19 cellular contexts compared by ENCODE assay signal in the genomic region with DNA sequence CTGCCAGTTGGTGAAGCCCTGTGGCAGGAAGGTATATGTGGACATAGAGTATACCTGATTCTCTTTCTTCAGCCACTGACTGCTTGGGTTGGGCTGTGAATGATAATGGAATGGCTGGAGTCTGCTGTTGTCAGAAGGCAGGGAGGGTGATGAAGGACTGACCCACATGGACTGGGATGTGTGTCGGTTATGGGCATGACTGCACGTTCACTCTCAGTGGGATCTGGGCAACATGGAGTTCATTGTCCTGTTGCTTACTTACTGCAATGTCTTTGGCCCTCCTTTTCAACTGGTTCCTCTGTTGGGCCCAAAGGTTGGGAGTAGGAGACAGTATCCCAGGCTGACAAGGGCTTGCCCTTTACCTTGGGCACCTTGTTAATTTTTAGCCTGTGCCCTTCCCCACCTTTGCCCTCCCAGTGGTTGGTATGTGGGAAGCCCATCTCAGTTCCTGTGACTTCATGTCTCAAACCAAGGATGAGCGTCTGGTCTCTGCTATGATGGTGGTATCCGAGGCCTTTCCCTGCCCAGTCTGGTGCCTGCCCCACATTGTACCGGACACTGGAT. TPM values are rescaled to one million over a fixed set of nuclear protein-coding genes. Genes with fewer than 3 reads are reported as not detected.
DNase-seq lines count a peak whose midpoint lies in the region; TF ChIP-seq lines count a peak whose summit lies in the region.
"Had no signal": no experiment of that assay in that cellular context is flagged by ENCODE, and none has a peak within 500 bp of the region (broad histone marks: within the 10 kb centered on the region; RNA-seq: fewer than 3 reads in every experiment).

No MANE protein-coding gene starts in this region.

- no peaks in the 10 kb centered on the region for H3K9me3 Mint-ChIP-seq in activated CD4-positive, alpha-beta T cell treated with anti-CD3 and anti-CD28 coated beads, Interleukin-2, amount 10 ng/mL, durations not matched to agents 24 days and 14 days
- H3K9me3 Mint-ChIP-seq in activated CD4-positive, alpha-beta memory T cell treated with anti-CD3 and anti-CD28 coated beads for 36 hours: no peaks in the 10 kb centered on the region
- H3K9me3 Mint-ChIP-seq in endothelial cell (ENCODE audit: unreplicated experiment): no peaks in the 10 kb centered on the region
- H3K9me3 Mint-ChIP-seq in osteocyte (ENCODE audit: unreplicated experiment): no peaks in the 10 kb centered on the region
- H3K9me3 Mint-ChIP-seq: type B pancreatic cell had no signal

- CTCF ChIA-PET in activated CD4-positive, alpha-beta memory T cell treated with anti-CD3 and anti-CD28 coated beads for 36 hours (lab: Charles Lee): no interaction called here

- DNase-seq in activated CD4-positive, alpha-beta T cell treated with anti-CD3 and anti-CD28 coated beads, Interleukin-2, amount 10 ng/mL, durations not matched to agents 24 days and 14 days: no peak
- DNase-seq in activated CD4-positive, alpha-beta T cell treated with anti-CD3 and anti-CD28 coated beads for 48 hours: no peak
- DNase-seq in activated CD4-positive, alpha-beta memory T cell treated with anti-CD3 and anti-CD28 coated beads for 36 hours: no peak
- DNase-seq in endothelial cell (ENCODE audit: low spot score) (no peak), osteocyte (ENCODE audit: extremely low spot score, unreplicated experiment) (no peak), testis (no peak), HCEC 1CT (no peak), inferior parietal cortex (ENCODE audit: extremely low spot score) (no peak)
- DNase-seq: amygdala, C1 segment of cervical spinal cord, hypothalamus, KBM-7, left colon, NCI-H1092, NCI-H2081 treated with DMSO at 0.1 percent for 48 hours, NCI-H510A treated with DMSO at 0.1 percent for 48 hours, ovary, small intestine had no signal

- no peak for TF ChIP-seq POLR2A in testis (IDR thresholded peaks at IDR 0.05)

- WGBS in testis, 2 donors: 81 to 92% methylated on average over 5 of the region's 5 CpGs

- H3K9me3 ChIP-seq in testis: no peaks in the 10 kb centered on the region
- H3K9me3 ChIP-seq: ovary had no signal

- intact Hi-C loops in activated CD4-positive, alpha-beta T cell treated with anti-CD3 and anti-CD28 coated beads, Interleukin-2, amount 10 ng/mL, durations not matched to agents 24 days and 14 days (cut with micrococcal nuclease): no loop called here
- intact Hi-C loops in activated CD4-positive, alpha-beta memory T cell treated with anti-CD3 and anti-CD28 coated beads for 36 hours (cut with micrococcal nuclease): no loop called here
- intact Hi-C loops in testis (cut with DNase I; ENCODE audit: low total_unique reads): loop anchor here (10.0 kb wide), 1 partner anchor 51 kb away; no protein-coding TSS in a partner anchor

- H3K4me1 ChIP-seq in testis: peaks cover 9% of the 10 kb centered on the region

- H3K27ac ChIP-seq in testis: no peak overlapping the region
- H3K27ac ChIP-seq: ovary had no signal

- TF ChIP-seq CTCF in endothelial cell (IDR thresholded peaks at IDR 0.05; ENCODE audit: unreplicated experiment) (no peak), osteocyte (IDR thresholded peaks at IDR 0.05) (no peak), testis (IDR thresholded peaks at IDR 0.05) (no peak)

- no peaks in the 10 kb centered on the region for H3K27me3 Mint-ChIP-seq in activated CD4-positive, alpha-beta T cell treated with anti-CD3 and anti-CD28 coated beads, Interleukin-2, amount 10 ng/mL, durations not matched to agents 24 days and 14 days
- H3K27me3 Mint-ChIP-seq in activated CD4-positive, alpha-beta memory T cell treated with anti-CD3 and anti-CD28 coated beads for 36 hours: no peaks in the 10 kb centered on the region
- peaks cover 9% of the 10 kb centered on the region for H3K27me3 Mint-ChIP-seq in endothelial cell (ENCODE audit: unreplicated experiment)
- H3K27me3 Mint-ChIP-seq in osteocyte (ENCODE audit: unreplicated experiment): no peaks in the 10 kb centered on the region
- H3K27me3 Mint-ChIP-seq: type B pancreatic cell had no signal

- H3K4me1 Mint-ChIP-seq in activated CD4-positive, alpha-beta T cell treated with anti-CD3 and anti-CD28 coated beads, Interleukin-2, amount 10 ng/mL, durations not matched to agents 24 days and 14 days: peaks cover 24% of the 10 kb centered on the region
- peaks cover 15% of the 10 kb centered on the region for H3K4me1 Mint-ChIP-seq in activated CD4-positive, alpha-beta memory T cell treated with anti-CD3 and anti-CD28 coated beads for 36 hours (ENCODE audit: low read depth)
- H3K4me1 Mint-ChIP-seq in endothelial cell (ENCODE audit: unreplicated experiment) (peaks cover 23% of the 10 kb centered on the region), osteocyte (ENCODE audit: unreplicated experiment) (no peaks in the 10 kb centered on the region)

- no peaks in the 10 kb centered on the region for H3K36me3 ChIP-seq in testis (ENCODE audit: low read depth, missing control alignments)
- H3K36me3 ChIP-seq: ovary had no signal

- no peak overlapping the region for H3K4me3 Mint-ChIP-seq in activated CD4-positive, alpha-beta T cell treated with anti-CD3 and anti-CD28 coated beads, Interleukin-2, amount 10 ng/mL, durations not matched to agents 24 days and 14 days
- no peak overlapping the region for H3K4me3 Mint-ChIP-seq in activated CD4-positive, alpha-beta memory T cell treated with anti-CD3 and anti-CD28 coated beads for 36 hours
- H3K4me3 Mint-ChIP-seq in endothelial cell (ENCODE audit: unreplicated experiment) (no peak overlapping the region), osteocyte (ENCODE audit: unreplicated experiment) (no peak overlapping the region)
- H3K4me3 Mint-ChIP-seq: type B pancreatic cell had no signal

- H3K27me3 ChIP-seq in testis: no peaks in the 10 kb centered on the region
- H3K27me3 ChIP-seq: ovary had no signal

- peak overlapping the region; percentile 62 for H3K27ac Mint-ChIP-seq in activated CD4-positive, alpha-beta T cell treated with anti-CD3 and anti-CD28 coated beads, Interleukin-2, amount 10 ng/mL, durations not matched to agents 24 days and 14 days
- peak overlapping the region; percentile 53 for H3K27ac Mint-ChIP-seq in activated CD4-positive, alpha-beta memory T cell treated with anti-CD3 and anti-CD28 coated beads for 36 hours
- H3K27ac Mint-ChIP-seq in endothelial cell (ENCODE audit: unreplicated experiment) (peak overlapping the region; percentile 21), osteocyte (ENCODE audit: unreplicated experiment) (peak overlapping the region; percentile 16)
- H3K27ac Mint-ChIP-seq: type B pancreatic cell had no signal

- peaks cover 64% of the 10 kb centered on the region for H3K36me3 Mint-ChIP-seq in activated CD4-positive, alpha-beta T cell treated with anti-CD3 and anti-CD28 coated beads, Interleukin-2, amount 10 ng/mL, durations not matched to agents 24 days and 14 days (ENCODE audit: low read depth)
- H3K36me3 Mint-ChIP-seq in activated CD4-positive, alpha-beta memory T cell treated with anti-CD3 and anti-CD28 coated beads for 36 hours: peaks cover 56% of the 10 kb centered on the region
- peaks cover 52% of the 10 kb centered on the region for H3K36me3 Mint-ChIP-seq in endothelial cell (ENCODE audit: low read depth, unreplicated experiment)
- H3K36me3 Mint-ChIP-seq in osteocyte (ENCODE audit: unreplicated experiment): peaks cover 64% of the 10 kb centered on the region

- POLR2A ChIA-PET in activated CD4-positive, alpha-beta memory T cell treated with anti-CD3 and anti-CD28 coated beads for 36 hours (lab: Charles Lee): no interaction called here

- H3K4me3 ChIP-seq in testis: no peak overlapping the region
- H3K4me3 ChIP-seq: ovary had no signal

RNA-seq across cellular contexts. Expression of gene FAXDC2, which starts 34.6 kb away (rescaled TPM):
- not detected in 2 replicates for total RNA-seq in activated CD4-positive, alpha-beta T cell treated with anti-CD3 and anti-CD28 coated beads, Interleukin-2, amount 10 ng/mL, durations not matched to agents 24 days and 14 days
- total RNA-seq in activated CD4-positive, alpha-beta memory T cell treated with anti-CD3 and anti-CD28 coated beads for 36 hours: not detected
- 9.3 TPM for total RNA-seq in endothelial cell (ENCODE audit: unreplicated experiment)
- 23.7 and 25.7 TPM in 2 replicates for total RNA-seq in osteocyte
- 10 to 100 TPM; 54.7 to 76.8 TPM for total RNA-seq in testis
- 32.5 TPM for polyA plus RNA-seq in testis (ENCODE audit: insufficient read depth, low read depth, low replicate concordance)

RNA-seq across cellular contexts. Expression of gene CNOT8, which starts 42.7 kb away (rescaled TPM):
- 52.7 and 57.4 TPM in 2 replicates for total RNA-seq in activated CD4-positive, alpha-beta T cell treated with anti-CD3 and anti-CD28 coated beads, Interleukin-2, amount 10 ng/mL, durations not matched to agents 24 days and 14 days
- total RNA-seq in activated CD4-positive, alpha-beta memory T cell treated with anti-CD3 and anti-CD28 coated beads for 36 hours: 10 to 100 TPM; 66.5 to 66.9 TPM
- total RNA-seq in endothelial cell (ENCODE audit: unreplicated experiment) (65.6 TPM), osteocyte (49.2 and 61.1 TPM in 2 replicates), testis (100 to 1,000 TPM; 103 to 106 TPM)
- 67.6 TPM for polyA plus RNA-seq in testis (ENCODE audit: insufficient read depth, low read depth, low replicate concordance)

Comparison
In these comparisons a context has a peak if more than half of its experiments do, and no peak if none do; other contexts are left out.
1. RNA of gene FAXDC2, which starts 34.6 kb away (total RNA-seq): 54.7 to 76.8 TPM in testis, 23.7 to 25.7 TPM in osteocyte and 9.3 TPM in endothelial cell (single experiment); not detected in activated CD4-positive, alpha-beta memory T cell treated with anti-CD3 and anti-CD28 coated beads for 36 hours and not detected in activated CD4-positive, alpha-beta T cell treated with anti-CD3 and anti-CD28 coated beads, Interleukin-2, amount 10 ng/mL, durations not matched to agents 24 days and 14 days; every median in the first group is over 10 times any median in the second.
2. Peak in every context shown above with its lines, with median percentiles within 50 percentile points of each other: H3K27ac Mint-ChIP-seq.